ENCODE assay signal across 12 cellular contexts in genomic region chr7:142463401-142463850, GRCh38.
DNase-seq lines count a peak whose midpoint lies in the region; ATAC-seq and TF ChIP-seq lines count a peak whose summit lies in the region.
"Had no signal": no experiment of that assay in that cellular context is flagged by ENCODE, and none has a peak within 500 bp of the region (broad histone marks: within the 10 kb centered on the region; RNA-seq: fewer than 3 reads in every experiment).

No MANE protein-coding gene starts in this region.

- H3K36me3 ChIP-seq in BLaER1 (no peaks in the 10 kb centered on the region), MM.1S (replicated peaks; ENCODE audit: insufficient read depth, low read length) (no peaks in the 10 kb centered on the region), adipocyte (ENCODE audit: control insufficient read depth, insufficient read depth, low read length, severe bottlenecking) (no peaks in the 10 kb centered on the region)

- no peak for TF ChIP-seq CTCF in MM.1S (IDR thresholded peaks at IDR 0.05; ENCODE audit: low read length)

- H3K27me3 ChIP-seq in BLaER1 (no peaks in the 10 kb centered on the region), MM.1S (replicated peaks; ENCODE audit: insufficient read depth, low read length) (no peaks in the 10 kb centered on the region), adipocyte (replicated peaks; ENCODE audit: control insufficient read depth, insufficient read depth, low read length) (no peaks in the 10 kb centered on the region)

- H3K4me1 ChIP-seq in BLaER1 (peaks cover 67% of the 10 kb centered on the region), MM.1S (ENCODE audit: low read length) (peaks cover 53% of the 10 kb centered on the region), adipocyte (ENCODE audit: control insufficient read depth, insufficient read depth, low read length) (peaks cover 34% of the 10 kb centered on the region)

- peaks cover 27% of the 10 kb centered on the region for H3F3A ChIP-seq in MM.1S (ENCODE audit: insufficient read depth, low read length)

- H3K9me3 ChIP-seq in BLaER1: no peaks in the 10 kb centered on the region
- no peaks in the 10 kb centered on the region for H3K9me3 ChIP-seq in MM.1S (replicated peaks; ENCODE audit: insufficient read depth, low read length)
- H3K9me3 ChIP-seq in adipocyte (ENCODE audit: control insufficient read depth, low read length): no peaks in the 10 kb centered on the region

- H3K9ac ChIP-seq in BLaER1 (no peak overlapping the region), MM.1S (ENCODE audit: low read length) (peak overlapping the region; percentile 80), adipocyte (ENCODE audit: low read length) (no peak overlapping the region)

- peak overlapping the region; percentile 63 for H3K4me2 ChIP-seq in BLaER1
- peak overlapping the region; percentile 94 for H3K4me2 ChIP-seq in MM.1S (ENCODE audit: low read depth, low read length)

- no peaks in the 10 kb centered on the region for H3K9me2 ChIP-seq in MM.1S (replicated peaks; ENCODE audit: insufficient read depth, low read length)

- no peaks in the 10 kb centered on the region for H4K20me1 ChIP-seq in BLaER1
- no peaks in the 10 kb centered on the region for H4K20me1 ChIP-seq in MM.1S (ENCODE audit: insufficient read depth, low read length)

- H3K4me3 ChIP-seq in BLaER1: no peak overlapping the region
- peak overlapping the region; percentile 56 for H3K4me3 ChIP-seq in MM.1S (ENCODE audit: low read length)
- H3K4me3 ChIP-seq in adipocyte (ENCODE audit: low read length): no peak overlapping the region

- peak overlapping the region; percentile 41; the same call in 1 of the 2 replicates for H3K27ac ChIP-seq in BLaER1
- H3K27ac ChIP-seq in MM.1S (ENCODE audit: low read length): peak overlapping the region; percentile 88
- H3K27ac ChIP-seq: HL-60 had no signal

- ATAC-seq in GM18907 (IDR thresholded peaks at IDR 0.05; ENCODE audit: unreplicated experiment) (peak; percentile 44), HG02870 (IDR thresholded peaks at IDR 0.05; ENCODE audit: unreplicated experiment) (no peak), GM19324 (IDR thresholded peaks at IDR 0.05; ENCODE audit: low FRiP score, unreplicated experiment) (no peak), GM19463 (IDR thresholded peaks at IDR 0.05; ENCODE audit: unreplicated experiment) (no peak)
- ATAC-seq: right cardiac atrium had no signal

- H3K79me2 ChIP-seq in MM.1S (ENCODE audit: low read length): no peaks in the 10 kb centered on the region

- DNase-seq in MM.1S (peak; percentile 88), adipocyte (ENCODE audit: low read depth) (peak; percentile 34), KG1 (lab: John Stamatoyannopoulos, UW) (no peak)
- DNase-seq: mesendoderm, NCI-H187 treated with DMSO at 0.1 percent for 48 hours, right cardiac atrium had no signal

- H2AFZ ChIP-seq in MM.1S (ENCODE audit: low read length): peak overlapping the region; percentile 45
